Comparison of ENCODE assay signal across 2 cellular contexts in genomic region chr6:36944650-36945049, GRCh38.
TF ChIP-seq lines count a peak whose summit lies in the region.

No MANE protein-coding gene starts in this region.

TF ChIP-seq in GM23338, 12 proteins besides CTCF, POLR2A, EP300 and RAD21:
- TF ChIP-seq REST (IDR thresholded peaks at IDR 0.05; ENCODE audit: unreplicated experiment) (no peak), JUNB (IDR thresholded peaks at IDR 0.05; ENCODE audit: unreplicated experiment) (no peak), ZNF331 (CRISPR knock-in tag; IDR thresholded peaks at IDR 0.05; ENCODE audit: low read depth) (no peak), EZH2 (IDR thresholded peaks at IDR 0.05; ENCODE audit: low read depth, unreplicated experiment) (no peak), ZNF114 (CRISPR knock-in tag; IDR thresholded peaks at IDR 0.05) (no peak), ZNF462 (CRISPR knock-in tag; IDR thresholded peaks at IDR 0.05) (no peak), STAT1 (IDR thresholded peaks at IDR 0.05; ENCODE audit: unreplicated experiment) (no peak), POLR2AphosphoS5 (IDR thresholded peaks at IDR 0.05; ENCODE audit: low read depth) (no peak), CREB1 (CRISPR knock-in tag; IDR thresholded peaks at IDR 0.05; ENCODE audit: low read depth) (no peak), EZH2phosphoT487 (IDR thresholded peaks at IDR 0.05; ENCODE audit: unreplicated experiment) (no peak), ETS1 (IDR thresholded peaks at IDR 0.05) (no peak), NANOG (IDR thresholded peaks at IDR 0.05; ENCODE audit: borderline replicate concordance) (no peak)
TF ChIP-seq in GM23338: peak in this region for 0.

TF ChIP-seq in GM12878, 131 proteins besides CTCF, POLR2A, EP300 and RAD21:
- no peak for TF ChIP-seq CREB1 (IDR thresholded peaks at IDR 0.05; ENCODE audit: low read depth)
- TF ChIP-seq NRF1 (conservative IDR thresholded peaks at IDR 0.05; ENCODE audit: low read depth, low read length), result no peak
- no peak for TF ChIP-seq CBFB (IDR thresholded peaks at IDR 0.05; ENCODE audit: low read depth)
- no peak for TF ChIP-seq NFXL1 (IDR thresholded peaks at IDR 0.05; ENCODE audit: borderline replicate concordance)
- no peak for TF ChIP-seq NFYA (IDR thresholded peaks at IDR 0.05; ENCODE audit: borderline replicate concordance, low read depth, low read length)
- TF ChIP-seq E2F8 (IDR thresholded peaks at IDR 0.05; ENCODE audit: low read depth, partially characterized antibody), result no peak
- TF ChIP-seq ZNF24 (IDR thresholded peaks at IDR 0.05), result no peak
- TF ChIP-seq KLF5 (IDR thresholded peaks at IDR 0.05; ENCODE audit: partially characterized antibody), result no peak
- no peak for TF ChIP-seq BRCA1 (IDR thresholded peaks at IDR 0.05; ENCODE audit: low read depth, low read length)
- no peak for TF ChIP-seq IRF4 (IDR thresholded peaks at IDR 0.05; ENCODE audit: low read depth, low read length)
- TF ChIP-seq CHD4 (IDR thresholded peaks at IDR 0.05), result no peak
- no peak for TF ChIP-seq CHD2 (IDR thresholded peaks at IDR 0.05; ENCODE audit: borderline replicate concordance, low read depth, low read length)
- TF ChIP-seq TCF3 (IDR thresholded peaks at IDR 0.05; ENCODE audit: borderline replicate concordance, insufficient read depth, low read depth, low read length), result no peak
- no peak for TF ChIP-seq ZZZ3 (IDR thresholded peaks at IDR 0.05; ENCODE audit: control insufficient read depth, insufficient read length, low read depth)
- no peak for TF ChIP-seq PKNOX1 (IDR thresholded peaks at IDR 0.05)
- TF ChIP-seq CUX1 (IDR thresholded peaks at IDR 0.05; ENCODE audit: insufficient replicate concordance, low read depth, low read length), result no peak
- TF ChIP-seq ZNF622 (IDR thresholded peaks at IDR 0.05), result no peak
- TF ChIP-seq SREBF2 (IDR thresholded peaks at IDR 0.05; ENCODE audit: low read length), result no peak
